In the genomic region with DNA sequence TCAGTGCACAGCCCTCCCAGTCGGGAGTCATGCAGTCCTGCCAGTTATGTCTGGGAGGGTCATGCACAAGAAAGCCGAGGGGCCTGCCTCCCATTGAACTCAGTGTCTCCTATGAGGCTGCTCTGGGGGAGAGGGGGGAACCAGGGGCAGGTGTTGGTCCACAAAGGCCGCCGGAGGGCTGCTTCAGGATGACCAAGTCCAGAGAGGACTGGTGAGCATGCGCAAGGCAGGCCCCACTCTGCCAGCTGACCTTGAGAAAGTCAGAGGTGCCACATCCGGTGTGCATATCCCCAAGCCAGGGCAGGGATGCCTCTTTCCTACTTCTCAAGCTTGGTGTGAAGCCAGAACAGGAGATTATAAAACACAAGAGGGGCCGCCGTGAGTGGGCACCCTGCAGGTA, we compare ENCODE assay signal across 22 cellular contexts. TPM values are rescaled to one million over a fixed set of nuclear protein-coding genes. Genes with fewer than 3 reads are reported as not detected.
"Had no signal": no experiment of that assay in that cellular context is flagged by ENCODE, and none has a peak within 500 bp of the region (broad histone marks: within the 10 kb centered on the region; RNA-seq: fewer than 3 reads in every experiment).

No MANE protein-coding gene starts in this region.

- H3K27me3 ChIP-seq: ovary, vagina had no signal

- H3K9me3 ChIP-seq: ovary, spleen, tibial artery, upper lobe of left lung, vagina had no signal

- H3K27ac ChIP-seq: ovary, spleen, tibial artery, vagina had no signal

- H3K36me3 ChIP-seq: ovary, spleen, tibial artery, upper lobe of left lung, vagina had no signal

- H3K4me3 ChIP-seq: ovary, spleen, tibial artery, upper lobe of left lung, vagina had no signal

- H3K27ac Mint-ChIP-seq: immature natural killer cell; nephron progenitor cell; progenitor cell of endocrine pancreas; stimulated activated memory B cell treated with anti-CD40 and anti-IgM and Interleukin-4, amounts not matched to agents 10 μg/mL and 1 μg/mL and 100 μg/mL, for 72 hours; stimulated activated naive CD8-positive, alpha-beta T cell treated with anti-CD3 and anti-CD28 coated beads, Interleukin-15, Interleukin-2, amounts not matched to agents 100 ng/mL and 50 ng/mL, for 24 hours had no signal

- H3K9me3 Mint-ChIP-seq: naive thymus-derived CD4-positive, alpha-beta T cell; nephron progenitor cell; stimulated activated memory B cell treated with anti-CD40 and anti-IgM and Interleukin-4, amounts not matched to agents 10 μg/mL and 1 μg/mL and 100 μg/mL, for 72 hours; stimulated activated naive CD8-positive, alpha-beta T cell treated with anti-CD3 and anti-CD28 coated beads, Interleukin-15, Interleukin-2, amounts not matched to agents 100 ng/mL and 50 ng/mL, for 24 hours had no signal

- H3K4me3 Mint-ChIP-seq: immature natural killer cell; naive thymus-derived CD4-positive, alpha-beta T cell; nephron progenitor cell; stimulated activated memory B cell treated with anti-CD40 and anti-IgM and Interleukin-4, amounts not matched to agents 10 μg/mL and 1 μg/mL and 100 μg/mL, for 72 hours; stimulated activated naive CD8-positive, alpha-beta T cell treated with anti-CD3 and anti-CD28 coated beads, Interleukin-15, Interleukin-2, amounts not matched to agents 100 ng/mL and 50 ng/mL, for 24 hours had no signal

- DNase-seq: effector memory CD4-positive, alpha-beta T cell; immature natural killer cell; mammary epithelial cell; naive thymus-derived CD4-positive, alpha-beta T cell; nephron progenitor cell; ovary; spleen; stimulated activated CD4-positive, alpha-beta T cell treated with anti-CD3 and anti-CD28 coated beads, Interleukin-15, amount 100 ng/mL, for 24 hours; stimulated activated CD4-positive, alpha-beta T cell treated with anti-CD3 and anti-CD28 coated beads, Interleukin-1b, Interleukin-23, amount 100 ng/mL, for 48 hours; stimulated activated CD4-positive, alpha-beta T cell treated with anti-CD3 and anti-CD28 coated beads, Interleukin-4, amount 100 ng/mL, for 24 hours; tibial artery; upper lobe of left lung had no signal

- ATAC-seq: esophagus mucosa; naive thymus-derived CD4-positive, alpha-beta T cell; sciatic nerve; stimulated activated memory B cell treated with anti-CD40 and anti-IgM and Interleukin-4, amounts not matched to agents 10 μg/mL and 1 μg/mL and 100 μg/mL, for 72 hours had no signal

- H3K36me3 Mint-ChIP-seq: immature natural killer cell; naive thymus-derived CD4-positive, alpha-beta T cell; stimulated activated memory B cell treated with anti-CD40 and anti-IgM and Interleukin-4, amounts not matched to agents 10 μg/mL and 1 μg/mL and 100 μg/mL, for 72 hours had no signal

- FAIRE-seq: endometrium, frontal cortex had no signal

RNA-seq across cellular contexts. Expression of gene SCN4B, which starts 4.4 kb away (rescaled TPM):
- total RNA-seq: progenitor cell of endocrine pancreas had no signal
- polyA plus RNA-seq: immature natural killer cell; naive thymus-derived CD4-positive, alpha-beta T cell had no signal

RNA-seq across cellular contexts. Expression of gene SCN2B, which starts 28.2 kb away (rescaled TPM):
- total RNA-seq: mesenteric fat pad; mononuclear cell; naive thymus-derived CD4-positive, alpha-beta T cell had no signal
- polyA plus RNA-seq: immature natural killer cell; naive thymus-derived CD4-positive, alpha-beta T cell had no signal
